ENCODE assay signal across 1 cellular context in genomic region chr3:24838533-24838932, GRCh38.
TF ChIP-seq lines count a peak whose summit lies in the region.

No MANE protein-coding gene starts in this region.

TF ChIP-seq in HEK293, 187 proteins besides CTCF, POLR2A, EP300 and RAD21 (continued from another document):
- TF ChIP-seq ZNF707 (tag by site-specific recombination; IDR thresholded peaks at IDR 0.05) (no peak), ZNF624 (tag by site-specific recombination; IDR thresholded peaks at IDR 0.05) (no peak)
